In the genomic region with DNA sequence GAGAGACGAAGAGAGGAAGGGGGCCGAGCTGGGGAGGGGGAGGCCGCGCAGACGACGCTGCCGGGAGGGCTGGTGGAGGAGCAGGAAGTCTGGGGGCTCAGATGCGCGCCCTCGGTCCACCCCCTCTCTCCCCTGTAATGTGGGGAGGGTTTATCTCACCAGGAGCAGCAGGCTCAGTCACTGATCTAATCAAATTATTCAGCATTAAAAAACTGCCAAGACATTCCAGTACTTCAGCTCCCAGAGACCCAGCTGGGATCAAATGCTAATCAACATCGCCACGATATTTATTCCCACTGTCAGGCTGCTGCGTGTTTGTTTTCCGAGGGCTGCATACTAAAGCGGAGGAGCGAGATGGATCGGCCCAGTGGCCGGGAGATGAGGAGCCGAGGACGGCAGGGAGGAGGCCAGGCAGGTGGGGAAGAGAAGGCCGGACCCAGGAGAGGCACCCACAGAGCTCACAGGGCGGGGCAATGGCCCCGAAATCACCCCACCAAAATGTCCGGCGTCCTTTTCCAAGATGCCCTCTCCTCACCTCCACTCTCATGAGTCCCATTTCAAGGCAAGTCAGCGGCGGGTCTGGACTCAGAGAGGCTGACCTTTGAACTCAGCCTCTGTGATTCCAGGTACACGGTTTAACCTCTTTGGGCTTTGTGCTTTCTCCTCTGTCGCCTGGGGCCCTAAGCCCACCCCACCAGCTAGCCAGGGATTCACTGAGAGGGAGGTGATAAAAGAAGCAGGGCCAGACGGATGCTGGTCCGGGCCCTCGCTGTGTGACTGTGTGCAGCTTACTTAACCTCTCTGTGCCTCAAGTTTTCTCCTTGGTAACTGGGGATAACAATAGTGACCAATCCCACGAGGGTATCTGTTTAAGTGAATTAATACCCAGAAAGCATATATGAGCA, we compare ENCODE assay signal across 15 cellular contexts.
DNase-seq lines count a peak whose midpoint lies in the region; ATAC-seq, FAIRE-seq and TF ChIP-seq lines count a peak whose summit lies in the region.
"Had no signal": no experiment of that assay in that cellular context is flagged by ENCODE, and none has a peak within 500 bp of the region (broad histone marks: within the 10 kb centered on the region; RNA-seq: fewer than 3 reads in every experiment).

No MANE protein-coding gene starts in this region.

- peak overlapping the region; percentile 80 for H2BK15ac ChIP-seq in mesenchymal stem cell (ENCODE audit: low read depth, poor library complexity, severe bottlenecking)

- H2BK5ac ChIP-seq in mesenchymal stem cell (ENCODE audit: low read depth, low read length, poor library complexity, severe bottlenecking), result no peak overlapping the region

- peaks cover 48 to 49% of the 10 kb centered on the region in 2 donors for H3K27me3 Mint-ChIP-seq in T-cell
- H3K27me3 Mint-ChIP-seq in activated CD4-positive, alpha-beta memory T cell treated with anti-CD3 and anti-CD28 coated beads for 36 hours, result peaks cover 19% of the 10 kb centered on the region

- H2AFZ ChIP-seq in mesenchymal stem cell (ENCODE audit: low read depth, low read length), result peak overlapping the region; percentile 74

- H3K27ac ChIP-seq in A549 (peak overlapping the region in 1 of 2 experiments; percentile 58; a peak in 1 of 6 replicates), HEK293 (ENCODE audit: extremely low read depth, low read depth, low read length) (no peak overlapping the region), mesenchymal stem cell (ENCODE audit: low read length, poor library complexity, severe bottlenecking) (no peak overlapping the region)
- H3K27ac ChIP-seq: tibial nerve had no signal

- H3K4me1 ChIP-seq in A549 (peaks cover 9% of the 10 kb centered on the region), HEK293 (ENCODE audit: control insufficient read depth, insufficient read depth, low read length) (no peaks in the 10 kb centered on the region; the same call in 1 of the 2 replicates), mesenchymal stem cell (ENCODE audit: control insufficient read depth, insufficient read depth, low read depth, low read length) (peaks cover 6% of the 10 kb centered on the region)

- intact Hi-C loops in activated CD4-positive, alpha-beta memory T cell treated with anti-CD3 and anti-CD28 coated beads for 36 hours (cut with micrococcal nuclease), result no loop called here

- TF ChIP-seq RAD21 in A549 (conservative IDR thresholded peaks at IDR 0.05 in 1 of 2, IDR thresholded peaks at IDR 0.05 in 1 of 2), result no peak

- H3K4me2 ChIP-seq in A549, result no peak overlapping the region
- peak overlapping the region; percentile 8 for H3K4me2 ChIP-seq in mesenchymal stem cell (ENCODE audit: low read length, poor library complexity, severe bottlenecking)

- no peaks in the 10 kb centered on the region for H3K36me3 Mint-ChIP-seq in T-cell
- no peaks in the 10 kb centered on the region for H3K36me3 Mint-ChIP-seq in activated CD4-positive, alpha-beta memory T cell treated with anti-CD3 and anti-CD28 coated beads for 36 hours
- H3K36me3 Mint-ChIP-seq: activated naive CD4-positive, alpha-beta T cell treated with anti-CD3 and anti-CD28 coated beads, Interleukin-2, amount 10 ng/mL, durations not matched to agents 7 days and 5 days; CD4-positive, alpha-beta memory T cell; immature natural killer cell had no signal

- H3K9me3 Mint-ChIP-seq in T-cell, result peaks cover 0 to 5% (median 0%) of the 10 kb centered on the region in 3 donors
- no peaks in the 10 kb centered on the region for H3K9me3 Mint-ChIP-seq in activated CD4-positive, alpha-beta memory T cell treated with anti-CD3 and anti-CD28 coated beads for 36 hours
- H3K9me3 Mint-ChIP-seq: activated naive CD4-positive, alpha-beta T cell treated with anti-CD3 and anti-CD28 coated beads, Interleukin-2, amount 10 ng/mL, durations not matched to agents 7 days and 5 days; CD4-positive, alpha-beta memory T cell had no signal

- TF ChIP-seq CTCF in A549 (IDR thresholded peaks at IDR 0.05) (no peak), HEK293 (tag by site-specific recombination; IDR thresholded peaks at IDR 0.05) (no peak), choroid plexus epithelial cell (conservative IDR thresholded peaks at IDR 0.05; ENCODE audit: low read depth, low read length) (no peak)

- H3K4me3 ChIP-seq in A549 (no peak overlapping the region), HEK293 (ENCODE audit: low read depth, low read length) (no peak overlapping the region), choroid plexus epithelial cell (ENCODE audit: low read depth, low read length) (peak overlapping the region; percentile 54), mesenchymal stem cell (ENCODE audit: insufficient read depth in 1 of 2, low read depth in 1 of 2, low read length in 2 of 2) (peak overlapping the region in 1 of 2 experiments; percentile 52)

- H4K8ac ChIP-seq in mesenchymal stem cell (ENCODE audit: low read length), result peak overlapping the region; percentile 91

- H3K9ac ChIP-seq in mesenchymal stem cell (ENCODE audit: low read length), result peak overlapping the region; percentile 15

- TF ChIP-seq POLR2A in A549 (IDR thresholded peaks at IDR 0.05; ENCODE audit: low read length), result no peak

- peaks cover 0 to 7% (median 0%) of the 10 kb centered on the region in 3 donors for H3K4me1 Mint-ChIP-seq in T-cell
- no peaks in the 10 kb centered on the region for H3K4me1 Mint-ChIP-seq in activated CD4-positive, alpha-beta memory T cell treated with anti-CD3 and anti-CD28 coated beads for 36 hours (ENCODE audit: low read depth)
- H3K4me1 Mint-ChIP-seq: activated CD4-positive, alpha-beta T cell treated with anti-CD3 and anti-CD28 coated beads for 36 hours; activated naive CD4-positive, alpha-beta T cell treated with anti-CD3 and anti-CD28 coated beads, Interleukin-2, amount 10 ng/mL, durations not matched to agents 7 days and 5 days; immature natural killer cell had no signal

- TF ChIP-seq EP300 in A549 (IDR thresholded peaks at IDR 0.05), result no peak

- 82% methylated on average over 31 of the region's 33 CpGs for WGBS in A549 (ENCODE audit: missing lambda C conversion rate)
- WGBS in mesenchymal stem cell, result 51% methylated on average over 27 of the region's 33 CpGs

- no peak overlapping the region for H3K4me3 Mint-ChIP-seq in T-cell
- H3K4me3 Mint-ChIP-seq in activated CD4-positive, alpha-beta memory T cell treated with anti-CD3 and anti-CD28 coated beads for 36 hours, result no peak overlapping the region
- H3K4me3 Mint-ChIP-seq: activated CD4-positive, alpha-beta T cell treated with anti-CD3 and anti-CD28 coated beads for 36 hours; activated naive CD4-positive, alpha-beta T cell treated with anti-CD3 and anti-CD28 coated beads, Interleukin-2, amount 10 ng/mL, durations not matched to agents 7 days and 5 days; CD4-positive, alpha-beta memory T cell had no signal

- no peak overlapping the region for H3K23ac ChIP-seq in mesenchymal stem cell (ENCODE audit: low read length in 2 of 2)

- H3K18ac ChIP-seq in mesenchymal stem cell (ENCODE audit: low read depth in 1 of 2, low read length in 2 of 2), result peak overlapping the region; percentile 35 to 88

- H3K36me3 ChIP-seq in HEK293 (ENCODE audit: control insufficient read depth in 2 of 2, insufficient read depth in 1 of 2, low read length in 2 of 2) (no peaks in the 10 kb centered on the region), mesenchymal stem cell (ENCODE audit: control insufficient read depth in 1 of 2, insufficient read depth in 2 of 2, low read depth in 1 of 2, low read length in 2 of 2) (no peaks in the 10 kb centered on the region)
- H3K36me3 ChIP-seq: tibial nerve had no signal

- H3K9me3 ChIP-seq in A549 (no peaks in the 10 kb centered on the region), HEK293 (ENCODE audit: control insufficient read depth, insufficient read depth, low read depth, low read length) (no peaks in the 10 kb centered on the region), mesenchymal stem cell (ENCODE audit: control insufficient read depth, low read length) (no peaks in the 10 kb centered on the region)
- H3K9me3 ChIP-seq: tibial nerve had no signal

- no peaks in the 10 kb centered on the region for H3K79me1 ChIP-seq in mesenchymal stem cell (replicated peaks; ENCODE audit: low read length, poor library complexity, severe bottlenecking)

- peak overlapping the region in 1 of 2 experiments; percentile 44 for H3K4ac ChIP-seq in mesenchymal stem cell (ENCODE audit: low read depth in 1 of 2, low read length in 2 of 2)

- peak overlapping the region; percentile 67 for H4K91ac ChIP-seq in mesenchymal stem cell (ENCODE audit: low read length)

- no peak for FAIRE-seq in A549 (lab: Jason Lieb, UNC)

- H2AK5ac ChIP-seq in mesenchymal stem cell (ENCODE audit: low read length, severe bottlenecking), result peak overlapping the region; percentile 44

- ATAC-seq in A549 (no peak), T-cell (replicated peaks in 1 of 4) (no peak)
- ATAC-seq: activated CD4-positive, alpha-beta T cell treated with anti-CD3 and anti-CD28 coated beads for 36 hours had no signal

- no peak overlapping the region for H2BK120ac ChIP-seq in mesenchymal stem cell (ENCODE audit: low read depth, low read length)

- peak overlapping the region in 1 of 2 experiments; percentile 44 for H3K14ac ChIP-seq in mesenchymal stem cell (ENCODE audit: low read length in 2 of 2)

- DNase-seq in A549 (ENCODE audit: low read depth in 1 of 2, low spot score in 1 of 2) (no peak), choroid plexus epithelial cell (ENCODE audit: low read depth) (peak; percentile 26), mesenchymal stem cell (no peak), mucosa of gallbladder (ENCODE audit: low spot score) (no peak), NCI-H1417 treated with DMSO at 0.1 percent for 48 hours (lab: John Stamatoyannopoulos, UW) (no peak), T-cell (no peak)
- DNase-seq in activated CD4-positive, alpha-beta memory T cell treated with anti-CD3 and anti-CD28 coated beads for 36 hours, result no peak
- DNase-seq: activated CD4-positive, alpha-beta T cell treated with anti-CD3 and anti-CD28 coated beads for 36 hours; activated naive CD4-positive, alpha-beta T cell treated with anti-CD3 and anti-CD28 coated beads, Interleukin-2, amount 10 ng/mL, durations not matched to agents 7 days and 5 days; CD4-positive, alpha-beta memory T cell; effector CD8-positive, alpha-beta T cell; immature natural killer cell; NCI-H2171 had no signal

- POLR2A ChIA-PET in A549 (lab: Yijun Ruan, JAX), result no interaction called here
- POLR2A ChIA-PET in HEK293 (lab: Yijun Ruan, JAX), result no interaction called here
- POLR2A ChIA-PET in T-cell (lab: Charles Lee), result no interaction called here
- POLR2A ChIA-PET in activated CD4-positive, alpha-beta memory T cell treated with anti-CD3 and anti-CD28 coated beads for 36 hours (lab: Charles Lee), result no interaction called here

- peaks cover 0 to 74% of the 10 kb centered on the region in 2 experiments for H3K27me3 ChIP-seq in mesenchymal stem cell (ENCODE audit: control insufficient read depth in 1 of 2, insufficient read depth in 1 of 2, low read length in 2 of 2)

- H3K27ac Mint-ChIP-seq in T-cell, result no peak overlapping the region
- H3K27ac Mint-ChIP-seq in activated CD4-positive, alpha-beta memory T cell treated with anti-CD3 and anti-CD28 coated beads for 36 hours, result no peak overlapping the region
- H3K27ac Mint-ChIP-seq: activated CD4-positive, alpha-beta T cell treated with anti-CD3 and anti-CD28 coated beads for 36 hours; activated naive CD4-positive, alpha-beta T cell treated with anti-CD3 and anti-CD28 coated beads, Interleukin-2, amount 10 ng/mL, durations not matched to agents 7 days and 5 days; CD4-positive, alpha-beta memory T cell; immature natural killer cell had no signal

- peak overlapping the region in 1 of 2 experiments; percentile 74 for H2BK12ac ChIP-seq in mesenchymal stem cell (ENCODE audit: low read length in 2 of 2)

- CTCF ChIA-PET in A549 (lab: Yijun Ruan, JAX), result interaction anchor here (0.6 to 0.7 kb wide), 2 partner anchors 18 to 505 kb away, joined by 3 read pairs; no protein-coding TSS in a partner anchor
- CTCF ChIA-PET in HEK293 (lab: Yijun Ruan, JAX), result no interaction called here
- CTCF ChIA-PET in T-cell (lab: Charles Lee), result no interaction called here
- CTCF ChIA-PET in activated CD4-positive, alpha-beta memory T cell treated with anti-CD3 and anti-CD28 coated beads for 36 hours (lab: Charles Lee), result no interaction called here
